Comparison of ENCODE assay signal across 16 cellular contexts in the genomic region with DNA sequence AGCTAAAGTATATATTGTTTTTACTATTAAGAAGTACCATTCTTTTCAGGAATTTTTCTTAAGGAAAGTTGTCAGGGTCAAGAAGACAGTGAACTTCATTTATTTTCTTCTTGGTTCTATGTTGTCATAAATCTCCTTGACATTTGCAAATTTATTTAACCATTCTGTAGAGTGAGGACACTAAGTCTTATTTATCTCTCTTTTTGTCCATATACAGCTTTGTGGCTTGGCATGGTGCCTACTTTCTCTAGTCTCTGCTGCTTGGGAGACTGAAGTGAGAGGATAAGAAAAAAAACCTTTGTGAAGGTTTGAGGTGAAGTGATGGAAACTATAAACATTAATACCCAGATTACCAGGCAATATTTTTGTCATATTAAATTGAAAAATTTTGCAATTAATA.
DNase-seq lines count a peak whose midpoint lies in the region; TF ChIP-seq lines count a peak whose summit lies in the region.
"Had no signal": no experiment of that assay in that cellular context is flagged by ENCODE, and none has a peak within 500 bp of the region (broad histone marks: within the 10 kb centered on the region; RNA-seq: fewer than 3 reads in every experiment).

No MANE protein-coding gene starts in this region.

- no peaks in the 10 kb centered on the region for H3K9me3 ChIP-seq in SJCRH30 (replicated peaks)
- H3K9me3 ChIP-seq in vagina = no peaks in the 10 kb centered on the region
- H3K9me3 ChIP-seq: heart left ventricle had no signal

- DNase-seq in A172 (ENCODE audit: low spot score) (peak; percentile 79), HCEC 1CT (peak; percentile 21), SJCRH30 (peak; percentile 21 to 46), epithelial cell of esophagus (ENCODE audit: low read depth) (peak; percentile 29), vagina (ENCODE audit: extremely low spot score in 2 of 2) (no peak), SIG-M5 treated with dmso at 0.1 percent for 504 hours (lab: John Stamatoyannopoulos, UW; ENCODE audit: unreplicated experiment) (no peak)
- no peak for DNase-seq in activated naive CD4-positive, alpha-beta T cell (lab: John Stamatoyannopoulos, UW)
- no peak for DNase-seq in activated CD4-positive, alpha-beta T cell treated with anti-CD3 and anti-CD28 coated beads for 1 hour
- DNase-seq: activated CD8-positive, alpha-beta T cell treated with anti-CD3 and anti-CD28 coated beads, Interleukin-2, amount 10 ng/mL, durations not matched to agents 7 days and 5 days; activated effector memory CD4-positive, alpha-beta T cell treated with anti-CD3 and anti-CD28 coated beads, Interleukin-2, amount 50 U/mL, for 16 hours; caudate nucleus; DMS79; heart left ventricle; naive thymus-derived CD8-positive, alpha-beta T cell; NCI-H2107; stimulated activated CD4-positive, alpha-beta T cell treated with anti-CD3 and anti-CD28 coated beads, Interleukin-4, amount 100 ng/mL, for 24 hours had no signal

- H3K36me3 ChIP-seq in SJCRH30 = no peaks in the 10 kb centered on the region
- H3K36me3 ChIP-seq in vagina = no peaks in the 10 kb centered on the region
- H3K36me3 ChIP-seq: heart left ventricle had no signal

- H3K27me3 ChIP-seq in SJCRH30 (no peaks in the 10 kb centered on the region), vagina (no peaks in the 10 kb centered on the region)
- H3K27me3 ChIP-seq: heart left ventricle had no signal

- TF ChIP-seq POLR2A in vagina (IDR thresholded peaks at IDR 0.05) = no peak

- no peak overlapping the region for H3K27ac ChIP-seq in SJCRH30
- H3K27ac ChIP-seq in vagina = no peak overlapping the region
- H3K27ac ChIP-seq: heart left ventricle had no signal

- no peak overlapping the region for H3K4me3 ChIP-seq in SJCRH30
- H3K4me3 ChIP-seq in epithelial cell of esophagus (ENCODE audit: low read length) = no peak overlapping the region
- H3K4me3 ChIP-seq in vagina = no peak overlapping the region
- H3K4me3 ChIP-seq: heart left ventricle had no signal

- intact Hi-C loops in vagina (cut with DNase I) = no loop called here

- H3K4me1 ChIP-seq in SJCRH30 = no peaks in the 10 kb centered on the region
- H3K4me1 ChIP-seq in vagina = no peaks in the 10 kb centered on the region
- H3K4me1 ChIP-seq: heart left ventricle had no signal

- no peak for TF ChIP-seq CTCF in epithelial cell of esophagus (IDR thresholded peaks at IDR 0.05; ENCODE audit: insufficient read depth, low read depth, low read length, missing control alignments)
- TF ChIP-seq CTCF in vagina (IDR thresholded peaks at IDR 0.05) = no peak

Comparison
In these comparisons a context has a peak if more than half of its experiments do, and no peak if none do; other contexts are left out.
1. DNase-seq: peak in A172 (single experiment), HCEC 1CT (single experiment), SJCRH30 (2 of 2) and epithelial cell of esophagus (single experiment); none in activated naive CD4-positive, alpha-beta T cell (0 of 4), activated CD4-positive, alpha-beta T cell treated with anti-CD3 and anti-CD28 coated beads for 1 hour (single experiment), vagina (0 of 2) and SIG-M5 treated with dmso at 0.1 percent for 504 hours (single experiment).